Comparison of ENCODE assay signal across 16 cellular contexts in genomic region chr21:27572681-27573080, GRCh38.
DNase-seq lines count a peak whose midpoint lies in the region; ATAC-seq lines count a peak whose summit lies in the region.
"Had no signal": no experiment of that assay in that cellular context is flagged by ENCODE, and none has a peak within 500 bp of the region (broad histone marks: within the 10 kb centered on the region; RNA-seq: fewer than 3 reads in every experiment).

No MANE protein-coding gene starts in this region.

- DNase-seq in EL (peak; percentile 93), SJSA1 (ENCODE audit: low read depth in 1 of 2, low spot score in 2 of 2) (peak in 1 of 2 experiments; percentile 84), fibroblast of peridontal ligament (ENCODE audit: extremely low read depth) (peak; percentile 94), trophoblast cell (peak; percentile 5 to 70), NCI-H69 (lab: John Stamatoyannopoulos, UW) (no peak), C1 segment of cervical spinal cord (lab: John Stamatoyannopoulos, UW) (no peak)
- DNase-seq: activated CD4-positive, alpha-beta memory T cell treated with anti-CD3 and anti-CD28 coated beads, Interleukin-2, amount 10 ng/mL, durations not matched to agents 7 days and 5 days; Caco-2; kidney; MV-4-11; naive thymus-derived CD4-positive, alpha-beta T cell; NCI-H2227 treated with DMSO at 0.1 percent for 48 hours; right lobe of liver had no signal

- H4K8ac ChIP-seq in trophoblast cell (ENCODE audit: low read depth, low read length), result no peak overlapping the region

- H3K4me2 ChIP-seq in trophoblast cell (ENCODE audit: low read length), result no peak overlapping the region
- H3K4me2 ChIP-seq: GM23338 had no signal

- no peak overlapping the region for H4K91ac ChIP-seq in trophoblast cell (ENCODE audit: low read depth, low read length)

- H2BK5ac ChIP-seq in trophoblast cell (ENCODE audit: low read depth, low read length, poor library complexity), result no peak overlapping the region

- H2AK5ac ChIP-seq in trophoblast cell (ENCODE audit: low read length), result no peak overlapping the region

- no peak overlapping the region for H3K18ac ChIP-seq in trophoblast cell (ENCODE audit: low read length)

- H3K79me2 ChIP-seq in trophoblast cell (ENCODE audit: control insufficient read depth, insufficient read depth, low read length, poor library complexity), result no peaks in the 10 kb centered on the region

- H3K9me3 ChIP-seq in SJSA1 (replicated peaks), result no peaks in the 10 kb centered on the region
- H3K9me3 ChIP-seq in trophoblast cell (ENCODE audit: insufficient read depth, low read depth, low read length), result no peaks in the 10 kb centered on the region
- H3K9me3 ChIP-seq: Caco-2, right lobe of liver had no signal

- H4K12ac ChIP-seq in trophoblast cell (ENCODE audit: low read depth, low read length), result no peak overlapping the region

- H2BK12ac ChIP-seq in trophoblast cell (ENCODE audit: low read length), result no peak overlapping the region

- WGBS in trophoblast cell (ENCODE audit: extremely low coverage, insufficient coverage, insufficient read length), result no CpG with 5 or more reads among the region's 2 CpGs

- H3K4me1 ChIP-seq in SJSA1 (replicated peaks), result peaks cover 41% of the 10 kb centered on the region
- peaks cover 0 to 2% of the 10 kb centered on the region in 2 experiments for H3K4me1 ChIP-seq in trophoblast cell (ENCODE audit: control insufficient read depth in 1 of 2, insufficient read depth in 2 of 2, low read length in 2 of 2)
- H3K4me1 ChIP-seq: Caco-2, right lobe of liver had no signal

- no peak overlapping the region for H3K9ac ChIP-seq in trophoblast cell (ENCODE audit: low read length)

- H3K79me1 ChIP-seq in trophoblast cell (ENCODE audit: low read length), result no peaks in the 10 kb centered on the region

- peak overlapping the region; percentile 100 for H3K27ac ChIP-seq in SJSA1
- no peak overlapping the region for H3K27ac ChIP-seq in trophoblast cell (ENCODE audit: low read depth, low read length)
- H3K27ac ChIP-seq: right lobe of liver had no signal

- H3K23ac ChIP-seq in trophoblast cell (ENCODE audit: low read length), result no peak overlapping the region

- no peak overlapping the region for H2AFZ ChIP-seq in trophoblast cell (ENCODE audit: insufficient read depth, low read length, poor library complexity)
- H2AFZ ChIP-seq: GM23338 had no signal

- H3K4me3 ChIP-seq in SJSA1, result no peak overlapping the region
- no peak overlapping the region for H3K4me3 ChIP-seq in trophoblast cell (ENCODE audit: low read depth, low read length)
- H3K4me3 ChIP-seq: GM23338, right lobe of liver had no signal

- no peak overlapping the region for H2BK120ac ChIP-seq in trophoblast cell (ENCODE audit: insufficient read depth, low read length, poor library complexity)

- H3K36me3 ChIP-seq in SJSA1 (no peaks in the 10 kb centered on the region), trophoblast cell (ENCODE audit: control insufficient read depth in 1 of 2, insufficient read depth in 2 of 2, low read length in 2 of 2) (no peaks in the 10 kb centered on the region)
- H3K36me3 ChIP-seq: right lobe of liver had no signal

- ATAC-seq in HG02759 (IDR thresholded peaks at IDR 0.05; ENCODE audit: unreplicated experiment) (no peak), HG02852 (IDR thresholded peaks at IDR 0.05; ENCODE audit: unreplicated experiment) (no peak)
- ATAC-seq: GM23338; naive thymus-derived CD4-positive, alpha-beta T cell; right lobe of liver had no signal

- no peak overlapping the region for H3K4ac ChIP-seq in trophoblast cell (ENCODE audit: low read depth, low read length)

- H3K14ac ChIP-seq in trophoblast cell (ENCODE audit: low read length), result no peak overlapping the region

- no peaks in the 10 kb centered on the region for H3K27me3 ChIP-seq in SJSA1 (replicated peaks)
- no peaks in the 10 kb centered on the region for H3K27me3 ChIP-seq in trophoblast cell (ENCODE audit: insufficient read depth, low read length)
- H3K27me3 ChIP-seq: right lobe of liver had no signal

Comparison
In these comparisons a context has a peak if more than half of its experiments do, and no peak if none do; other contexts are left out.
1. DNase-seq: peak in EL (single experiment), fibroblast of peridontal ligament (single experiment) and trophoblast cell (2 of 2); none in NCI-H69 (single experiment) and C1 segment of cervical spinal cord (0 of 14).